ENCODE assay signal across 17 cellular contexts in genomic region chr16:10927497-10928112, GRCh38. TPM values are rescaled to one million over a fixed set of nuclear protein-coding genes. Genes with fewer than 3 reads are reported as not detected.
A peak's percentile ranks its signal among the peaks of the same experiment; 100 is the strongest.
DNase-seq lines count a peak whose midpoint lies in the region; ATAC-seq, FAIRE-seq and TF ChIP-seq lines count a peak whose summit lies in the region.
"Had no signal": no experiment of that assay in that cellular context is flagged by ENCODE, and none has a peak within 500 bp of the region (broad histone marks: within the 10 kb centered on the region; RNA-seq: fewer than 3 reads in every experiment).

No MANE protein-coding gene starts in this region.

- no peaks in the 10 kb centered on the region for H3K4me1 ChIP-seq in GM12878 (ENCODE audit: control insufficient read depth, insufficient read depth, low read length)

- H4K20me1 ChIP-seq in GM12878 (ENCODE audit: control insufficient read depth, insufficient read depth), result no peaks in the 10 kb centered on the region

- RAD21 ChIA-PET in GM12878 (lab: Charles Lee; ENCODE audit: unreplicated experiment), result no interaction called here

- no peaks in the 10 kb centered on the region for H3K9me3 Mint-ChIP-seq in naive B cell

- H3K27me3 ChIP-seq in GM12878 (replicated peaks in 1 of 2; ENCODE audit: control insufficient read depth in 2 of 2, insufficient read depth in 2 of 2, low read length in 1 of 2), result no peaks in the 10 kb centered on the region

- H3K27me3 Mint-ChIP-seq in naive B cell, result no peaks in the 10 kb centered on the region
- H3K27me3 Mint-ChIP-seq in T-helper 17 cell, result no peaks in the 10 kb centered on the region

- TF ChIP-seq POLR2A in GM18526 (IDR thresholded peaks at IDR 0.05; ENCODE audit: extremely low read depth, insufficient read length), result peak; percentile 6
- peak; percentile 54; the same call in 1 of the 2 replicates for TF ChIP-seq POLR2A in GM12878 (IDR thresholded peaks at IDR 0.05; ENCODE audit: low read depth, low read length)

- FAIRE-seq in GM12878 (lab: Jason Lieb, UNC), result no peak
- FAIRE-seq: H1 had no signal

- BruUV-seq in GM12878 (replicated peaks; lab: Mats Ljungman, UMichigan), result no TSS peak

- no peak overlapping the region for H2AFZ ChIP-seq in GM12878 (ENCODE audit: control insufficient read depth, low read depth, low read length)

- no peak overlapping the region for H3K27ac ChIP-seq in GM12878 (ENCODE audit: control insufficient read depth, insufficient read depth)
- H3K27ac ChIP-seq: HL-60 had no signal

- H3K36me3 ChIP-seq in GM12878 (ENCODE audit: control insufficient read depth in 2 of 2, insufficient read depth in 2 of 2, low read length in 1 of 2), result peaks cover 18 to 21% of the 10 kb centered on the region in 2 experiments; a peak in 3 of 4 replicates

- no peak for TF ChIP-seq CTCF in GM12878 (IDR thresholded peaks at IDR 0.05 in 2 of 3, conservative IDR thresholded peaks at IDR 0.05 in 1 of 3; ENCODE audit: control insufficient read depth in 2 of 3, extremely low read depth in 1 of 3, insufficient read depth in 1 of 3, low read depth in 3 of 3, low read length in 3 of 3)

- H3K27ac Mint-ChIP-seq in naive B cell (peak overlapping the region in 5 of 6 donors; percentile 17 to 82 (median 44)), T-helper 17 cell (no peak overlapping the region)

- no peak for TF ChIP-seq RAD21 in GM12878 (IDR thresholded peaks at IDR 0.05; ENCODE audit: insufficient read depth, low read depth, low read length)

- H3K79me2 ChIP-seq in GM12878 (ENCODE audit: control insufficient read depth, insufficient read depth, low read length), result peaks cover 2% of the 10 kb centered on the region

- peaks cover 4 to 7% of the 10 kb centered on the region in 2 donors for H3K36me3 Mint-ChIP-seq in naive B cell
- H3K36me3 Mint-ChIP-seq in T-helper 17 cell (ENCODE audit: low read depth), result peaks cover 5% of the 10 kb centered on the region

- POLR2A ChIA-PET in GM12878 (lab: Charles Lee), result interaction anchor here (0.7 to 1.5 kb wide), 2 partner anchors 10 to 17 kb away, joined by 3 to 5 read pairs; no protein-coding TSS in a partner anchor

- in situ Hi-C loops in GM12878 (cut with MboI), result no loop called here
- in situ Hi-C loops in KBM-7 (cut with MboI; ENCODE audit: low pct_unique_long_range_greater_than_20kb, low sequenced_read_pairs), result loop anchor here (25.0 kb wide), 1 partner anchor 390 kb away; no protein-coding TSS in a partner anchor

- no peak overlapping the region for H3K9ac ChIP-seq in GM12878 (ENCODE audit: control insufficient read depth, insufficient read depth, low read length)
- H3K9ac ChIP-seq: SK-N-SH had no signal

- DNase-seq in GM12878 (ENCODE audit: low read depth, low spot score) (no peak), naive B cell (no peak), NCI-H526 (lab: John Stamatoyannopoulos, UW) (no peak), KBM-7 (no peak), T-helper 17 cell (no peak)
- DNase-seq: DMS79 treated with DMSO at 0.1 percent for 48 hours, NCI-H1105 treated with DMSO at 0.1 percent for 48 hours, NCI-H1694, NCI-H2081 treated with DMSO at 0.1 percent for 48 hours, NCI-H446 treated with DMSO at 0.1 percent for 48 hours, RPMI8226, SHP77 treated with DMSO at 0.1 percent for 48 hours, SK-N-SH had no signal

- H3K9me3 ChIP-seq in GM12878 (replicated peaks; ENCODE audit: control insufficient read depth, insufficient read depth, low read length), result no peaks in the 10 kb centered on the region
- no peaks in the 10 kb centered on the region for H3K9me3 ChIP-seq in T-helper 17 cell (ENCODE audit: control insufficient read depth, low read length, poor library complexity, severe bottlenecking)
- H3K9me3 ChIP-seq: SK-N-SH had no signal

- H3K4me2 ChIP-seq in GM12878 (ENCODE audit: control insufficient read depth, insufficient read depth), result no peak overlapping the region
- H3K4me2 ChIP-seq: SK-N-SH had no signal

- 40% methylated on average over 11 of the region's 11 CpGs for WGBS in GM12878 (ENCODE audit: insufficient coverage, insufficient replicate concordance, low lambda C conversion rate, missing lambda C conversion rate)

- intact Hi-C loops in GM12878 (cut with micrococcal nuclease; ENCODE audit: unreplicated experiment), result no loop called here

- H3K4me1 Mint-ChIP-seq in naive B cell, result peaks cover 26 to 65% (median 41%) of the 10 kb centered on the region in 3 donors
- peaks cover 7% of the 10 kb centered on the region for H3K4me1 Mint-ChIP-seq in T-helper 17 cell

- H3K4me3 ChIP-seq in GM12878, result no peak overlapping the region

- peak overlapping the region in 1 of 8 donors; percentile 32 for H3K4me3 Mint-ChIP-seq in naive B cell
- H3K4me3 Mint-ChIP-seq in T-helper 17 cell, result no peak overlapping the region

- CTCF ChIA-PET in GM12878 (lab: Yijun Ruan, JAX), result interaction anchor here (0.8 to 1.9 kb wide), 4 partner anchors 9 to 24 kb away, joined by 3 to 6 read pairs (median 4); no protein-coding TSS in a partner anchor

- ATAC-seq in GM12878 (no peak), naive B cell (ENCODE audit: low read depth in 2 of 2) (no peak), T-helper 17 cell (no peak), HG03342 (IDR thresholded peaks at IDR 0.05; ENCODE audit: unreplicated experiment) (no peak)

- no peak for TF ChIP-seq EP300 in GM12878 (IDR thresholded peaks at IDR 0.05; ENCODE audit: borderline replicate concordance in 1 of 2, control insufficient read depth in 1 of 2, low read depth in 2 of 2, low read length in 2 of 2)

- SMC1A ChIA-PET in GM12878 (lab: Charles Lee; ENCODE audit: uncharacterized antibody, unreplicated experiment), result interaction anchor here (0.7 to 3.3 kb wide), 5 partner anchors 8 to 185 kb away, joined by 3 to 15 read pairs (median 3); partner anchors contain the start of gene CIITA

TF ChIP-seq in GM12878, 131 proteins besides CTCF, POLR2A, EP300 and RAD21 (continues in another document):
- peak; percentile 76 for TF ChIP-seq POLR2AphosphoS2 (IDR thresholded peaks at IDR 0.05; ENCODE audit: low read depth, low read length)

RNA-seq across cellular contexts. Expression of gene DEXI, which starts 14.7 kb away (rescaled TPM):
- total RNA-seq in GM12878 (2013; cell fraction: nucleolus; rRNA removed), result 26.1 and 29.0 TPM in 2 replicates
- total RNA-seq in GM12878 (2014; rRNA removed), result 26.3 and 28.6 TPM in 2 replicates
- total RNA-seq in GM12878 (2014; rRNA removed; fragmentation: Illumina TruSeq; extraction: Trizol), result 17.0 and 17.3 TPM in 2 replicates
- 22.7 and 24.2 TPM in 2 replicates for total RNA-seq in GM12878 (2021)
- 7.1 TPM for polyA plus RNA-seq in GM12878 (2011; ENCODE audit: low read depth)
- polyA plus RNA-seq in GM12878 (2011; rRNA removed), result 11.4 and 15.2 TPM in 2 replicates
- 21.8 and 24.6 TPM in 2 replicates for polyA plus RNA-seq in GM12878 (2011; cell fraction: cytosol; rRNA removed)
- 37.7 and 44.3 TPM in 2 replicates for polyA plus RNA-seq in GM12878 (2011; cell fraction: nucleus; rRNA removed)
- 15.5 and 16.1 TPM in 2 replicates for polyA plus RNA-seq in GM12878 (2012)
- polyA plus RNA-seq in GM12878 (2014; fragmentation: Illumina TruSeq; extraction: Trizol), result 17.8 and 21.7 TPM in 2 replicates
- 1 to 10 TPM; 1.4 to 4.3 TPM for polyA plus RNA-seq in GM12878 (2014; fragmentation: Nextera tagmentation; extraction: Ambion mirVana)
- polyA plus RNA-seq in GM12878 (2014; rRNA removed), result 22.9 and 25.7 TPM in 2 replicates
- polyA plus RNA-seq in GM12878 (2016; fragmentation: Nextera tagmentation; extraction: Ambion mirVana), result 10 to 100 TPM; 14.0 to 19.8 TPM
- 18.1 and 24.7 TPM in 2 replicates for polyA minus RNA-seq in GM12878 (2011; rRNA and poly(A)+ RNA removed)
- polyA minus RNA-seq in GM12878 (2011; cell fraction: cytosol; rRNA and poly(A)+ RNA removed), result 9.6 and 11.0 TPM in 2 replicates
- polyA minus RNA-seq in GM12878 (2011; cell fraction: nucleus; rRNA and poly(A)+ RNA removed), result 14.1 and 21.8 TPM in 2 replicates
- 10 to 100 TPM; 10.1 to 22.6 (median 15.6) TPM for polyA plus RNA-seq in naive B cell (ENCODE audit: low read depth in 6 of 6)
- total RNA-seq in T-helper 17 cell, result 10 to 100 TPM; 14.2 to 15.1 TPM

RNA-seq across cellular contexts. Expression of gene CLEC16A, which starts 16.8 kb away (rescaled TPM):
- 277 and 301 TPM in 2 replicates for total RNA-seq in GM12878 (2013; cell fraction: nucleolus; rRNA removed)
- total RNA-seq in GM12878 (2014; rRNA removed) (17.1 and 17.6 TPM in 2 replicates), GM12878 (2014; rRNA removed; fragmentation: Illumina TruSeq; extraction: Trizol) (14.1 and 14.6 TPM in 2 replicates), GM12878 (2021) (28.7 and 30.0 TPM in 2 replicates), T-helper 17 cell (10 to 100 TPM; 31.1 to 32.0 TPM)
- 5.6 TPM for polyA plus RNA-seq in GM12878 (2011; ENCODE audit: low read depth)
- polyA plus RNA-seq in GM12878 (2011; rRNA removed) (16.4 and 20.2 TPM in 2 replicates), GM12878 (2014; fragmentation: Illumina TruSeq; extraction: Trizol) (19.3 and 20.5 TPM in 2 replicates), GM12878 (2014; fragmentation: Nextera tagmentation; extraction: Ambion mirVana) (1 to 10 TPM; 1.5 to 3.1 TPM), GM12878 (2014; rRNA removed) (18.1 and 18.7 TPM in 2 replicates), GM12878 (2016; fragmentation: Nextera tagmentation; extraction: Ambion mirVana) (10 to 100 TPM; 27.1 to 28.8 TPM), naive B cell (ENCODE audit: low read depth in 6 of 6) (10 to 100 TPM; 11.8 to 34.9 (median 18.7) TPM)
- 17.6 and 21.8 TPM in 2 replicates for polyA plus RNA-seq in GM12878 (2011; cell fraction: cytosol; rRNA removed)
- polyA plus RNA-seq in GM12878 (2011; cell fraction: nucleus; rRNA removed), result 39.8 and 50.1 TPM in 2 replicates
- 11.8 and 12.2 TPM in 2 replicates for polyA plus RNA-seq in GM12878 (2012)
- 117 and 120 TPM in 2 replicates for polyA minus RNA-seq in GM12878 (2011; rRNA and poly(A)+ RNA removed)
- polyA minus RNA-seq in GM12878 (2011; cell fraction: cytosol; rRNA and poly(A)+ RNA removed), result 46.5 and 51.2 TPM in 2 replicates
- polyA minus RNA-seq in GM12878 (2011; cell fraction: nucleus; rRNA and poly(A)+ RNA removed), result 42.9 and 65.1 TPM in 2 replicates

RNA-seq across cellular contexts. Expression of gene CIITA, which starts 50.6 kb away (rescaled TPM):
- 733 and 778 TPM in 2 replicates for total RNA-seq in GM12878 (2013; cell fraction: nucleolus; rRNA removed)
- total RNA-seq in GM12878 (2014; rRNA removed) (49.6 and 51.4 TPM in 2 replicates), GM12878 (2014; rRNA removed; fragmentation: Illumina TruSeq; extraction: Trizol) (31.0 and 37.4 TPM in 2 replicates), GM12878 (2021) (84.6 and 95.8 TPM in 2 replicates), T-helper 17 cell (10 to 100 TPM in 1 of 2 donors, 1 to 10 TPM in 1; 9.7 to 25.3 TPM)
- 32.4 TPM for polyA plus RNA-seq in GM12878 (2011; ENCODE audit: low read depth)
- polyA plus RNA-seq in GM12878 (2011; rRNA removed) (139 and 145 TPM in 2 replicates), GM12878 (2014; fragmentation: Illumina TruSeq; extraction: Trizol) (35.7 and 51.1 TPM in 2 replicates), GM12878 (2014; fragmentation: Nextera tagmentation; extraction: Ambion mirVana) (10 to 100 TPM; 11.5 to 12.5 TPM), GM12878 (2014; rRNA removed) (74.5 and 82.5 TPM in 2 replicates), GM12878 (2016; fragmentation: Nextera tagmentation; extraction: Ambion mirVana) (10 to 100 TPM; 45.3 to 48.2 TPM), naive B cell (ENCODE audit: low read depth in 6 of 6) (100 to 1,000 TPM; 130 to 259 (median 150) TPM)
- polyA plus RNA-seq in GM12878 (2011; cell fraction: cytosol; rRNA removed), result 85.3 and 89.0 TPM in 2 replicates
- polyA plus RNA-seq in GM12878 (2011; cell fraction: nucleus; rRNA removed), result 371 and 391 TPM in 2 replicates
- polyA plus RNA-seq in GM12878 (2012), result 50.3 and 56.0 TPM in 2 replicates
- polyA minus RNA-seq in GM12878 (2011; rRNA and poly(A)+ RNA removed), result 158 and 163 TPM in 2 replicates
- polyA minus RNA-seq in GM12878 (2011; cell fraction: cytosol; rRNA and poly(A)+ RNA removed), result 30.1 and 45.4 TPM in 2 replicates
- 156 and 242 TPM in 2 replicates for polyA minus RNA-seq in GM12878 (2011; cell fraction: nucleus; rRNA and poly(A)+ RNA removed)
